Comparison of ENCODE assay signal across 1 cellular context in the genomic region with DNA sequence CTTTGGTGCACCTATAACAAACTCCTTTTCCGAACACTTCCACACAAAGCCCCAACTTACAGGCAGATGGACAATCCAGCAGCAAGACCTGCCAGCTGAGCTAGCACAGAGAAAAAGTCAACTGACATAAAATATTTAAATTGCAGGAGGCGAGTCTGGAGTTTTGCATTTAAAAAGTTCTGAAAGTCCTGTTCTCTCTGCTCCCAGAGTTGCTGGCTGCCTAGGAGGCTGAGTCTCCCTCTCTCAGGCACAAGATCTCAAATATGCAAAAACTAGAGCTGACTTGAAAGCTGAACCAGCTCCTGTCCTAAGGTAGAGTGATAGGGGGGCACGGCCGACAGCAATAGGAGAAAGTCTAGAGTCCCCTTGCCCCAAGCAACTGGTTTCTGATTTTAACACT.
TF ChIP-seq lines count a peak whose summit lies in the region.

No MANE protein-coding gene starts in this region.

TF ChIP-seq in SK-N-SH treated with all-trans-retinoic acid at 6 μM for 48 hours, 23 proteins besides CTCF, POLR2A, EP300 and RAD21 (continued from another document):
- TF ChIP-seq, protein P1, sequence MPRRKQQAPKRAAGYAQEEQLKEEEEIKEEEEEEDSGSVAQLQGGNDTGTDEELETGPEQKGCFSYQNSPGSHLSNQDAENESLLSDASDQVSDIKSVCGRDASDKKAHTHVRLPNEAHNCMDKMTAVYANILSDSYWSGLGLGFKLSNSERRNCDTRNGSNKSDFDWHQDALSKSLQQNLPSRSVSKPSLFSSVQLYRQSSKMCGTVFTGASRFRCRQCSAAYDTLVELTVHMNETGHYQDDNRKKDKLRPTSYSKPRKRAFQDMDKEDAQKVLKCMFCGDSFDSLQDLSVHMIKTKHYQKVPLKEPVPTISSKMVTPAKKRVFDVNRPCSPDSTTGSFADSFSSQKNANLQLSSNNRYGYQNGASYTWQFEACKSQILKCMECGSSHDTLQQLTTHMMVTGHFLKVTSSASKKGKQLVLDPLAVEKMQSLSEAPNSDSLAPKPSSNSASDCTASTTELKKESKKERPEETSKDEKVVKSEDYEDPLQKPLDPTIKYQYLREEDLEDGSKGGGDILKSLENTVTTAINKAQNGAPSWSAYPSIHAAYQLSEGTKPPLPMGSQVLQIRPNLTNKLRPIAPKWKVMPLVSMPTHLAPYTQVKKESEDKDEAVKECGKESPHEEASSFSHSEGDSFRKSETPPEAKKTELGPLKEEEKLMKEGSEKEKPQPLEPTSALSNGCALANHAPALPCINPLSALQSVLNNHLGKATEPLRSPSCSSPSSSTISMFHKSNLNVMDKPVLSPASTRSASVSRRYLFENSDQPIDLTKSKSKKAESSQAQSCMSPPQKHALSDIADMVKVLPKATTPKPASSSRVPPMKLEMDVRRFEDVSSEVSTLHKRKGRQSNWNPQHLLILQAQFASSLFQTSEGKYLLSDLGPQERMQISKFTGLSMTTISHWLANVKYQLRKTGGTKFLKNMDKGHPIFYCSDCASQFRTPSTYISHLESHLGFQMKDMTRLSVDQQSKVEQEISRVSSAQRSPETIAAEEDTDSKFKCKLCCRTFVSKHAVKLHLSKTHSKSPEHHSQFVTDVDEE (CRISPR knock-in tag; IDR thresholded peaks at IDR 0.05): no peak
- no peak for TF ChIP-seq ZFP3 (CRISPR knock-in tag; IDR thresholded peaks at IDR 0.05)
